ENCODE assay signal across 8 cellular contexts in the genomic region with DNA sequence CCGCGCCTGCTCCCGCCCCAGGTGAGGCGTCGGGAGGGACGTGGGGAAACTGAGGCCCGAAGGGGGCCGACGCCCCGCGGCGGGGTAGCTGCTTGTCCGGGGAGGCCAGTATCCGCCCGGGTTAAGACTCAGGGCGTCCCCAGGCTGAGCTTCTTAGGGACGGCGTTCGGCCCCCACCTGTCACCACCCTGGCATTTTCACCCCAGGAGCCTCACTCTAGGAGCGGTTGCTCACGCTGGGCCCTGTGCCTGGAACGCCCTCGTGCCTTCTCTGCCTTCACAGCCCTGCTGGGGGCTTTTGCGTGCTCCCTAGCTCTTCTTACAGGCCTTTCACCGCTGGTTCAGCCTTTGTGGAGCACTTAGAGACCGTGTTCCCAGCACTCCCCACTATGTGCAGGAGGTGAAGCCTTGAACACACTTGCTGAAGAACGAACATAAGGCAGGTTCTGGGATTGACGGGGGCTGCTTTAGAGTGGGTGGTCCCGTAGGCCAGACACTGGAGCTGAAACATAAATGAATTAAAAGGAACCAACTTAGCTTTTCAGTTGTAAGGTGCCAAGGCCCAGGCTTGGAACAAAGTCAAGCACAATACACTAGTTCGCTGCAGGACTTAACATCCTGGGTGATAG. TPM values are rescaled to one million over a fixed set of nuclear protein-coding genes. Genes with fewer than 3 reads are reported as not detected.
DNase-seq lines count a peak whose midpoint lies in the region; ATAC-seq and TF ChIP-seq lines count a peak whose summit lies in the region.

No MANE protein-coding gene starts in this region.

- DNase-seq in DMS53 (lab: John Stamatoyannopoulos, UW) = peak; percentile 55
- DNase-seq in DMS53 treated with DMSO at 0.1 percent for 48 hours (lab: John Stamatoyannopoulos, UW; ENCODE audit: unreplicated experiment) = no peak
- no peak for DNase-seq in Panc1 (ENCODE audit: low read depth, low spot score)
- DNase-seq in glutamatergic neuron = peak; percentile 33
- DNase-seq in osteocyte (ENCODE audit: extremely low spot score, unreplicated experiment) = no peak
- DNase-seq in NCI-H1694 (lab: John Stamatoyannopoulos, UW) = no peak

- H3K36me3 Mint-ChIP-seq in activated naive CD4-positive, alpha-beta T cell treated with anti-CD3 and anti-CD28 coated beads, Interleukin-2, amount 50 U/mL, for 24 hours = no peaks in the 10 kb centered on the region
- no peaks in the 10 kb centered on the region for H3K36me3 Mint-ChIP-seq in glutamatergic neuron (ENCODE audit: unreplicated experiment)
- no peaks in the 10 kb centered on the region for H3K36me3 Mint-ChIP-seq in osteocyte (ENCODE audit: unreplicated experiment)

- H3K4me3 ChIP-seq in Panc1 (ENCODE audit: low read depth in 2 of 2, low read length in 2 of 2) = peak overlapping the region; percentile 66 to 71

- H3K4me1 ChIP-seq in Panc1 (ENCODE audit: control insufficient read depth, insufficient read depth, low read length) = peaks cover 21% of the 10 kb centered on the region

- in situ Hi-C loops in Panc1 (cut with HindIII; ENCODE audit: low pct_unique_long_range_greater_than_20kb, low sequenced_read_pairs) = loop anchor here (25.0 kb wide), 1 partner anchor 108 kb away; no protein-coding TSS in a partner anchor

- CTCF ChIA-PET in Panc1 (lab: Charles Lee) = no interaction called here

- intact Hi-C loops in Panc1 (cut with micrococcal nuclease; ENCODE audit: unreplicated experiment) = no loop called here

- peak overlapping the region; percentile 93 for H3K27ac Mint-ChIP-seq in activated naive CD4-positive, alpha-beta T cell treated with anti-CD3 and anti-CD28 coated beads, Interleukin-2, amount 50 U/mL, for 24 hours
- H3K27ac Mint-ChIP-seq in glutamatergic neuron (ENCODE audit: unreplicated experiment) (peak overlapping the region; percentile 85), osteocyte (ENCODE audit: unreplicated experiment) (peak overlapping the region; percentile 85)

- TF ChIP-seq CTCF in Panc1 (IDR thresholded peaks at IDR 0.05) = no peak
- TF ChIP-seq CTCF in glutamatergic neuron (IDR thresholded peaks at IDR 0.05; ENCODE audit: partially characterized antibody, unreplicated experiment) = no peak
- no peak for TF ChIP-seq CTCF in osteocyte (IDR thresholded peaks at IDR 0.05)

- H3K4me1 Mint-ChIP-seq in activated naive CD4-positive, alpha-beta T cell treated with anti-CD3 and anti-CD28 coated beads, Interleukin-2, amount 50 U/mL, for 24 hours = peaks cover 50% of the 10 kb centered on the region
- H3K4me1 Mint-ChIP-seq in glutamatergic neuron (ENCODE audit: low read depth, unreplicated experiment) = peaks cover 13% of the 10 kb centered on the region
- peaks cover 46% of the 10 kb centered on the region for H3K4me1 Mint-ChIP-seq in osteocyte (ENCODE audit: unreplicated experiment)

- ATAC-seq in HG02943 (IDR thresholded peaks at IDR 0.05; ENCODE audit: low read depth, unreplicated experiment) (peak; percentile 15), Panc1 (no peak)

- peak overlapping the region; percentile 89 for H3K27ac ChIP-seq in Panc1 (ENCODE audit: low read length)

- H3K27me3 ChIP-seq in Panc1 (ENCODE audit: control insufficient read depth, insufficient read depth, low read length) = no peaks in the 10 kb centered on the region

- H3K4me3 Mint-ChIP-seq in activated naive CD4-positive, alpha-beta T cell treated with anti-CD3 and anti-CD28 coated beads, Interleukin-2, amount 50 U/mL, for 24 hours = peak overlapping the region; percentile 90
- peak overlapping the region; percentile 91 for H3K4me3 Mint-ChIP-seq in glutamatergic neuron (ENCODE audit: unreplicated experiment)
- H3K4me3 Mint-ChIP-seq in osteocyte (ENCODE audit: unreplicated experiment) = peak overlapping the region; percentile 83

- no peaks in the 10 kb centered on the region for H3K9me3 ChIP-seq in Panc1 (ENCODE audit: control insufficient read depth, insufficient read depth, low read depth, low read length)

- H3K36me3 ChIP-seq in Panc1 (ENCODE audit: control insufficient read depth, insufficient read depth, low read length) = no peaks in the 10 kb centered on the region

- no TSS peak for BruUV-seq in Panc1 (replicated peaks; lab: Mats Ljungman, UMichigan)

- H3K9me3 Mint-ChIP-seq in activated naive CD4-positive, alpha-beta T cell treated with anti-CD3 and anti-CD28 coated beads, Interleukin-2, amount 50 U/mL, for 24 hours = no peaks in the 10 kb centered on the region
- peaks cover 26% of the 10 kb centered on the region for H3K9me3 Mint-ChIP-seq in glutamatergic neuron (ENCODE audit: unreplicated experiment)
- no peaks in the 10 kb centered on the region for H3K9me3 Mint-ChIP-seq in osteocyte (ENCODE audit: unreplicated experiment)

- POLR2A ChIA-PET in Panc1 (lab: Charles Lee) = interaction anchor here (0.7 kb wide), 1 partner anchor 29 kb away, joined by 4 read pairs; no protein-coding TSS in a partner anchor

- no peaks in the 10 kb centered on the region for H3K27me3 Mint-ChIP-seq in activated naive CD4-positive, alpha-beta T cell treated with anti-CD3 and anti-CD28 coated beads, Interleukin-2, amount 50 U/mL, for 24 hours
- peaks cover 32% of the 10 kb centered on the region for H3K27me3 Mint-ChIP-seq in glutamatergic neuron (ENCODE audit: unreplicated experiment)
- H3K27me3 Mint-ChIP-seq in osteocyte (ENCODE audit: unreplicated experiment) = no peaks in the 10 kb centered on the region

RNA-seq across cellular contexts. Expression of gene ZNF839, which starts 0.6 kb away (rescaled TPM):
- total RNA-seq in Panc1 (2021; ENCODE audit: unreplicated experiment) (10.8 TPM), glutamatergic neuron (ENCODE audit: unreplicated experiment) (13.6 TPM), osteocyte (9.3 and 10.1 TPM in 2 replicates)
- 7.2 TPM for polyA plus RNA-seq in Panc1 (2012; ENCODE audit: insufficient read length)

RNA-seq across cellular contexts. Expression of gene MOK, which starts 15.2 kb away (rescaled TPM):
- 9.8 TPM for total RNA-seq in Panc1 (2021; ENCODE audit: unreplicated experiment)
- 6.9 TPM for polyA plus RNA-seq in Panc1 (2012; ENCODE audit: insufficient read length)
- 6.5 TPM for total RNA-seq in glutamatergic neuron (ENCODE audit: unreplicated experiment)
- 5.8 and 9.5 TPM in 2 replicates for total RNA-seq in osteocyte

RNA-seq across cellular contexts. Expression of gene CINP, which starts 42.5 kb away (rescaled TPM):
- total RNA-seq in Panc1 (2021; ENCODE audit: unreplicated experiment) (28.3 TPM), glutamatergic neuron (ENCODE audit: unreplicated experiment) (25.9 TPM), osteocyte (26.9 and 30.7 TPM in 2 replicates)
- 29.0 TPM for polyA plus RNA-seq in Panc1 (2012; ENCODE audit: insufficient read length)

RNA-seq across cellular contexts. Expression of gene TECPR2, which starts 42.6 kb away (rescaled TPM):
- total RNA-seq in Panc1 (2021; ENCODE audit: unreplicated experiment) (15.5 TPM), glutamatergic neuron (ENCODE audit: unreplicated experiment) (24.5 TPM), osteocyte (26.9 and 32.9 TPM in 2 replicates)
- 15.7 TPM for polyA plus RNA-seq in Panc1 (2012; ENCODE audit: insufficient read length)

Comparison
In these comparisons a context has a peak if more than half of its experiments do, and no peak if none do; other contexts are left out.
1. DNase-seq: peak in DMS53 (single experiment) and glutamatergic neuron (single experiment); none in DMS53 treated with DMSO at 0.1 percent for 48 hours (single experiment), Panc1 (single experiment), osteocyte (single experiment) and NCI-H1694 (single experiment).
2. Peak in every context shown above with its lines, with median percentiles within 50 percentile points of each other: H3K27ac Mint-ChIP-seq and H3K4me3 Mint-ChIP-seq.